9 cellular contexts compared by ENCODE assay signal in genomic region chr16:66269631-66270332, GRCh38.
DNase-seq lines count a peak whose midpoint lies in the region; ATAC-seq and TF ChIP-seq lines count a peak whose summit lies in the region.
"Had no signal": no experiment of that assay in that cellular context is flagged by ENCODE, and none has a peak within 500 bp of the region (broad histone marks: within the 10 kb centered on the region; RNA-seq: fewer than 3 reads in every experiment).

No MANE protein-coding gene starts in this region.

- H3K4me3 ChIP-seq in Caco-2 (ENCODE audit: low read depth, low read length), result peak overlapping the region; percentile 26
- peak overlapping the region in 3 of 4 donors; percentile 27 to 45 (median 41) for H3K4me3 ChIP-seq in Peyer's patch
- H3K4me3 ChIP-seq in right atrium auricular region, result peak overlapping the region; percentile 16 to 45
- peak overlapping the region; percentile 59 for H3K4me3 ChIP-seq in psoas muscle

- POLR2A ChIA-PET in Caco-2 (lab: Charles Lee), result no interaction called here

- no peaks in the 10 kb centered on the region for H3K36me3 Mint-ChIP-seq in Caco-2 (ENCODE audit: insufficient read depth, unreplicated experiment)
- H3K36me3 Mint-ChIP-seq: natural killer cell treated with Interleukin-12 subunit alpha and Interleukin-12 subunit beta and Interleukin-15 and Interleukin-18, amount 100 ng/mL, for 72 hours had no signal

- ATAC-seq in psoas muscle (no peak), HG03139 (IDR thresholded peaks at IDR 0.05; ENCODE audit: unreplicated experiment) (no peak), HG03520 (IDR thresholded peaks at IDR 0.05; ENCODE audit: unreplicated experiment) (no peak), GM18520 (IDR thresholded peaks at IDR 0.05; ENCODE audit: unreplicated experiment) (no peak)

- no peaks in the 10 kb centered on the region for H3K27me3 Mint-ChIP-seq in Caco-2 (ENCODE audit: insufficient read depth, unreplicated experiment)

- BruUV-seq in Caco-2 (replicated peaks; lab: Mats Ljungman, UMichigan), result no TSS peak

- peaks cover 8% of the 10 kb centered on the region for H3K4me1 Mint-ChIP-seq in Caco-2 (ENCODE audit: low read depth, unreplicated experiment)

- no peak overlapping the region for H3K27ac Mint-ChIP-seq in Caco-2 (ENCODE audit: unreplicated experiment)
- H3K27ac Mint-ChIP-seq: natural killer cell treated with Interleukin-12 subunit alpha and Interleukin-12 subunit beta and Interleukin-15 and Interleukin-18, amount 100 ng/mL, for 72 hours had no signal

- H3K27me3 ChIP-seq in Caco-2 (replicated peaks; ENCODE audit: control insufficient read depth, insufficient read depth, low read length), result no peaks in the 10 kb centered on the region
- no peaks in the 10 kb centered on the region for H3K27me3 ChIP-seq in Peyer's patch
- H3K27me3 ChIP-seq in right atrium auricular region, result no peaks in the 10 kb centered on the region
- H3K27me3 ChIP-seq in psoas muscle (ENCODE audit: insufficient read depth in 3 of 3, low read length in 2 of 3), result peaks cover 0 to 13% (median 1%) of the 10 kb centered on the region in 3 donors

- H3K4me1 ChIP-seq in Caco-2 (peaks cover 13% of the 10 kb centered on the region; the same call in 1 of the 2 replicates), Peyer's patch (no peaks in the 10 kb centered on the region), right atrium auricular region (peaks cover 0 to 22% of the 10 kb centered on the region in 2 donors), psoas muscle (no peaks in the 10 kb centered on the region)

- no peak for TF ChIP-seq POLR2A in Peyer's patch (IDR thresholded peaks at IDR 0.05)

- WGBS in psoas muscle, 3 donors, result 56 to 62% (median 57%) methylated on average over 14 of the region's 14 CpGs

- CTCF ChIA-PET in Caco-2 (lab: Charles Lee), result interaction anchor here (1.2 kb wide), 1 partner anchor 244 kb away, joined by 3 read pairs; no protein-coding TSS in a partner anchor

- DNase-seq in Caco-2 (no peak), Peyer's patch (peak in 1 of 3 donors; percentile 32), right atrium auricular region (ENCODE audit: low spot score) (peak; percentile 46), psoas muscle (no peak)
- no peak for DNase-seq in stimulated activated CD4-positive, alpha-beta T cell treated with anti-CD3 and anti-CD28 coated beads, Interleukin-2, amount 100 ng/mL, for 24 hours

- TF ChIP-seq CTCF in Caco-2 (IDR thresholded peaks at IDR 0.05; ENCODE audit: insufficient read depth in 1 of 2, low read depth in 1 of 2, low read length in 1 of 2, severe bottlenecking in 1 of 2, unreplicated experiment in 1 of 2), result no peak
- no peak for TF ChIP-seq CTCF in Peyer's patch (IDR thresholded peaks at IDR 0.05)
- TF ChIP-seq CTCF in right atrium auricular region (IDR thresholded peaks at IDR 0.05), result no peak
- no peak for TF ChIP-seq CTCF in psoas muscle (IDR thresholded peaks at IDR 0.05)

- H3K27ac ChIP-seq in Peyer's patch, result peak overlapping the region in 3 of 4 donors; percentile 10 to 56 (median 55)
- peak overlapping the region; percentile 17 to 51 for H3K27ac ChIP-seq in right atrium auricular region
- no peak overlapping the region for H3K27ac ChIP-seq in psoas muscle

- intact Hi-C loops in Caco-2 (cut with micrococcal nuclease; ENCODE audit: unreplicated experiment) (loop anchor here (1.0 to 10.0 kb wide), 4 partner anchors 117 to 1145 kb away; partner anchors contain the start of gene CDH11), psoas muscle (cut with DNase I) (no loop called here)

- H3K9me3 ChIP-seq in Caco-2 (no peaks in the 10 kb centered on the region), Peyer's patch (no peaks in the 10 kb centered on the region), right atrium auricular region (no peaks in the 10 kb centered on the region), psoas muscle (no peaks in the 10 kb centered on the region)

- no peaks in the 10 kb centered on the region for H3K9me3 Mint-ChIP-seq in Caco-2 (ENCODE audit: unreplicated experiment)
- H3K9me3 Mint-ChIP-seq: natural killer cell treated with Interleukin-12 subunit alpha and Interleukin-12 subunit beta and Interleukin-15 and Interleukin-18, amount 100 ng/mL, for 72 hours had no signal

- H3K4me3 Mint-ChIP-seq in Caco-2 (ENCODE audit: unreplicated experiment), result peak overlapping the region; percentile 65
- H3K4me3 Mint-ChIP-seq: natural killer cell treated with Interleukin-12 subunit alpha and Interleukin-12 subunit beta and Interleukin-15 and Interleukin-18, amount 100 ng/mL, for 72 hours had no signal

- H3K36me3 ChIP-seq in Caco-2 (ENCODE audit: control insufficient read depth, insufficient read depth, low read length), result no peaks in the 10 kb centered on the region
- H3K36me3 ChIP-seq in Peyer's patch, result no peaks in the 10 kb centered on the region
- no peaks in the 10 kb centered on the region for H3K36me3 ChIP-seq in right atrium auricular region
- no peaks in the 10 kb centered on the region for H3K36me3 ChIP-seq in psoas muscle (ENCODE audit: insufficient read depth in 1 of 2, low read depth in 1 of 2)
